In the genomic region with DNA sequence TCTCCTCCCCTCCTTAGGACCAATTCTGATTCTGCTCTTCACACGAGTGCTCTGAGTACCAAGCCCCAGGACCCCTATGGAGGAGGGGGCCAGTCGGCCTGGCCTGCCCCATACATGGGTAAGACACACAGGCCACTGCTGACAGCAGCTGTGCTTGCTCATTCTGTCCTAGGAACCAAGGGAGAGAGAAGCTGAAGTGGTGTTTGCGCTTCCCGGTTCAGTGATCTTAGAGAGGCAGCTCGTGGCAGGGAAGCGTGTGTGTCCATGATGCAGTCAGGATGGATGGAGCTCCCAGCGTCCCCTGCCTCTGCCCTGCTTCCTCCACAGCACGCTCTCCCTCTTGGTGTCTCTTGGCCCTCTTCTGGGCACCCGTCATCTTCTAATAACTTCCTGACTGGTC, we compare ENCODE assay signal across 17 cellular contexts.
DNase-seq lines count a peak whose midpoint lies in the region; ATAC-seq and TF ChIP-seq lines count a peak whose summit lies in the region.
"Had no signal": no experiment of that assay in that cellular context is flagged by ENCODE, and none has a peak within 500 bp of the region (broad histone marks: within the 10 kb centered on the region; RNA-seq: fewer than 3 reads in every experiment).

No MANE protein-coding gene starts in this region.

- peak overlapping the region; percentile 31 for H3K27ac Mint-ChIP-seq in activated naive CD8-positive, alpha-beta T cell treated with anti-CD3 and anti-CD28 coated beads, Interleukin-2, amount 10 ng/mL, durations not matched to agents 7 days and 5 days
- H3K27ac Mint-ChIP-seq in activated naive CD8-positive, alpha-beta T cell treated with anti-CD3 and anti-CD28 coated beads for 36 hours: no peak overlapping the region

- no peaks in the 10 kb centered on the region for H3K9me3 Mint-ChIP-seq in activated naive CD8-positive, alpha-beta T cell treated with anti-CD3 and anti-CD28 coated beads, Interleukin-2, amount 10 ng/mL, durations not matched to agents 7 days and 5 days
- no peaks in the 10 kb centered on the region for H3K9me3 Mint-ChIP-seq in activated naive CD8-positive, alpha-beta T cell treated with anti-CD3 and anti-CD28 coated beads for 36 hours

- no peak for ATAC-seq in activated naive CD8-positive, alpha-beta T cell treated with anti-CD3 and anti-CD28 coated beads, Interleukin-2, amount 10 ng/mL, durations not matched to agents 7 days and 5 days (ENCODE audit: low read depth)
- no peak for ATAC-seq in HG03095 (IDR thresholded peaks at IDR 0.05; ENCODE audit: unreplicated experiment)
- ATAC-seq: activated CD4-positive, CD25-positive, alpha-beta regulatory T cell treated with anti-CD3 and anti-CD28 coated beads, Interleukin-2, amount 50 U/mL, for 24 hours had no signal

- H3K4me3 Mint-ChIP-seq in activated naive CD8-positive, alpha-beta T cell treated with anti-CD3 and anti-CD28 coated beads, Interleukin-2, amount 10 ng/mL, durations not matched to agents 7 days and 5 days: no peak overlapping the region
- no peak overlapping the region for H3K4me3 Mint-ChIP-seq in activated naive CD8-positive, alpha-beta T cell treated with anti-CD3 and anti-CD28 coated beads for 36 hours

- H3K9me3 ChIP-seq in esophagus muscularis mucosa: no peaks in the 10 kb centered on the region
- H3K9me3 ChIP-seq in tibial artery: no peaks in the 10 kb centered on the region
- H3K9me3 ChIP-seq: prostate gland, uterus had no signal

- no peak for DNase-seq in activated naive CD8-positive, alpha-beta T cell treated with anti-CD3 and anti-CD28 coated beads, Interleukin-2, amount 10 ng/mL, durations not matched to agents 7 days and 5 days
- DNase-seq in activated naive CD8-positive, alpha-beta T cell treated with anti-CD3 and anti-CD28 coated beads for 36 hours: no peak
- peak; percentile 86 for DNase-seq in NCI-H510A (lab: John Stamatoyannopoulos, UW)
- no peak for DNase-seq in esophagus muscularis mucosa (ENCODE audit: extremely low spot score)
- no peak for DNase-seq in tibial artery
- no peak for DNase-seq in COLO829 (ENCODE audit: low spot score)
- no peak for DNase-seq in GM13976 (ENCODE audit: low spot score)
- DNase-seq: activated T-cell treated with anti-CD3 and anti-CD28 coated beads, Interleukin-2, amount 50 U/mL, for 48 hours; effector memory CD4-positive, alpha-beta T cell; GOT3; KBM-7; NCI-H1694; OCI-M1; uterus had no signal

- H3K36me3 Mint-ChIP-seq in activated naive CD8-positive, alpha-beta T cell treated with anti-CD3 and anti-CD28 coated beads, Interleukin-2, amount 10 ng/mL, durations not matched to agents 7 days and 5 days: peaks cover 36% of the 10 kb centered on the region
- H3K36me3 Mint-ChIP-seq in activated naive CD8-positive, alpha-beta T cell treated with anti-CD3 and anti-CD28 coated beads for 36 hours: peaks cover 32% of the 10 kb centered on the region

- H3K4me1 ChIP-seq in esophagus muscularis mucosa (peaks cover 20 to 52% (median 41%) of the 10 kb centered on the region in 4 donors), tibial artery (peaks cover 0 to 54% (median 41%) of the 10 kb centered on the region in 4 donors)
- H3K4me1 ChIP-seq: prostate gland had no signal

- WGBS in esophagus muscularis mucosa: 69% methylated on average over 9 of the region's 9 CpGs

- H3K27me3 ChIP-seq in esophagus muscularis mucosa (no peaks in the 10 kb centered on the region), tibial artery (no peaks in the 10 kb centered on the region)
- H3K27me3 ChIP-seq: uterus had no signal

- H3K27ac ChIP-seq in esophagus muscularis mucosa (replicated peaks in 1 of 4) (peak overlapping the region; percentile 73 to 77 (median 76)), tibial artery (peak overlapping the region; percentile 76 to 79)
- H3K27ac ChIP-seq: prostate gland had no signal

- intact Hi-C loops in esophagus muscularis mucosa (cut with DNase I): no loop called here
- intact Hi-C loops in tibial artery (cut with DNase I; ENCODE audit: low total_unique reads): loop anchor here (5.0 kb wide), 1 partner anchor 75 kb away; no protein-coding TSS in a partner anchor

- no peak overlapping the region for H3K4me3 ChIP-seq in esophagus muscularis mucosa
- H3K4me3 ChIP-seq in tibial artery: no peak overlapping the region
- H3K4me3 ChIP-seq: prostate gland, uterus had no signal

- no peaks in the 10 kb centered on the region for H3K27me3 Mint-ChIP-seq in activated naive CD8-positive, alpha-beta T cell treated with anti-CD3 and anti-CD28 coated beads, Interleukin-2, amount 10 ng/mL, durations not matched to agents 7 days and 5 days
- H3K27me3 Mint-ChIP-seq in activated naive CD8-positive, alpha-beta T cell treated with anti-CD3 and anti-CD28 coated beads for 36 hours: no peaks in the 10 kb centered on the region

- TF ChIP-seq CTCF in esophagus muscularis mucosa (IDR thresholded peaks at IDR 0.05) (no peak), tibial artery (IDR thresholded peaks at IDR 0.05) (no peak), GM13976 (IDR thresholded peaks at IDR 0.05; ENCODE audit: borderline replicate concordance, control extremely low read depth, extremely low read depth, insufficient read depth, missing control alignments) (no peak)

- peaks cover 20% of the 10 kb centered on the region for H3K4me1 Mint-ChIP-seq in activated naive CD8-positive, alpha-beta T cell treated with anti-CD3 and anti-CD28 coated beads, Interleukin-2, amount 10 ng/mL, durations not matched to agents 7 days and 5 days
- peaks cover 25% of the 10 kb centered on the region for H3K4me1 Mint-ChIP-seq in activated naive CD8-positive, alpha-beta T cell treated with anti-CD3 and anti-CD28 coated beads for 36 hours

- in situ Hi-C loops in GM13976 (cut with MboI; ENCODE audit: low sequenced_read_pairs, unreplicated experiment): no loop called here

- POLR2A ChIA-PET in activated naive CD8-positive, alpha-beta T cell treated with anti-CD3 and anti-CD28 coated beads, Interleukin-2, amount 10 ng/mL, durations not matched to agents 7 days and 5 days (lab: Charles Lee): no interaction called here

- no peak for TF ChIP-seq POLR2A in esophagus muscularis mucosa (IDR thresholded peaks at IDR 0.05; ENCODE audit: low read depth)

- TF ChIP-seq EP300 in esophagus muscularis mucosa (IDR thresholded peaks at IDR 0.05): no peak

- H3K36me3 ChIP-seq in esophagus muscularis mucosa (peaks cover 6 to 74% (median 38%) of the 10 kb centered on the region in 4 donors), tibial artery (peaks cover 12 to 46% (median 29%) of the 10 kb centered on the region in 3 donors)
- H3K36me3 ChIP-seq: prostate gland, uterus had no signal
